ENCODE assay signal across 19 cellular contexts in the genomic region with DNA sequence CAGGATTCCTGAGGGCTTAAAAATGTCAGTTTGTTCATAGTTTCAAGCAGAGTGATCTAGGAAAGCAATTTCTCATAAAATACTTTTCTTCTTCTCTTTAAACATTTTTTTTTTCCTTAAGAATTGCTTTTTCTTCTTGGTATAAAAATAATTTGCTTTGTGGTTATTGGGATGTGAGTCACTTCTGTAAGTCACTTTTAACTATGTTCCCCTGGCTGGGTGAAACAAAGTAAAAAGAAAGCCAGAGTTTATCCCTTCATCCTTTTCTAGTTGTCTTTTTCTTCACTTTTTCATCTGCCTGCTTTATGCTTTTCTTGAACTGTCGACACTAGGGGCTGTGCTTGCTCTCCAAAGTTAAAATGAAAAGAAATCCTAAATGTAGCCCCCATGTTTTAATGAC. TPM values are rescaled to one million over a fixed set of nuclear protein-coding genes. Genes with fewer than 3 reads are reported as not detected.
DNase-seq lines count a peak whose midpoint lies in the region; ATAC-seq and TF ChIP-seq lines count a peak whose summit lies in the region.
"Had no signal": no experiment of that assay in that cellular context is flagged by ENCODE, and none has a peak within 500 bp of the region (broad histone marks: within the 10 kb centered on the region; RNA-seq: fewer than 3 reads in every experiment).

No MANE protein-coding gene starts in this region.

- H3K9ac ChIP-seq in IMR-90 (ENCODE audit: low read depth, low read length): peak overlapping the region; percentile 59; the same call in 1 of the 2 replicates

- peak overlapping the region; percentile 9; the same call in 1 of the 2 replicates for H3K4ac ChIP-seq in IMR-90 (ENCODE audit: low read depth, low read length)

- H3K9me3 ChIP-seq in IMR-90 (ENCODE audit: control insufficient read depth, insufficient read depth, low read length) (no peaks in the 10 kb centered on the region), gastrocnemius medialis (no peaks in the 10 kb centered on the region)
- H3K9me3 ChIP-seq: suprapubic skin had no signal

- H4K20me1 ChIP-seq in IMR-90 (ENCODE audit: insufficient read depth, low read length): peaks cover 10% of the 10 kb centered on the region; the same call in 1 of the 2 replicates

- intact Hi-C loops in IMR-90 (cut with micrococcal nuclease) (no loop called here), gastrocnemius medialis (cut with DNase I; ENCODE audit: low total_unique reads) (no loop called here)

- no peak overlapping the region for H2AFZ ChIP-seq in IMR-90 (replicated peaks; ENCODE audit: low read length, poor library complexity)

- no peaks in the 10 kb centered on the region for H3K27me3 ChIP-seq in IMR-90 (ENCODE audit: control insufficient read depth, insufficient read depth, low read length)
- no peaks in the 10 kb centered on the region for H3K27me3 ChIP-seq in brain microvascular endothelial cell (replicated peaks)
- no peaks in the 10 kb centered on the region for H3K27me3 ChIP-seq in gastrocnemius medialis
- H3K27me3 ChIP-seq: suprapubic skin had no signal

- H3K79me1 ChIP-seq in IMR-90 (ENCODE audit: low read depth in 1 of 2, low read length in 2 of 2): peaks cover 23 to 68% of the 10 kb centered on the region in 2 experiments

- peak overlapping the region; percentile 78 for H2BK5ac ChIP-seq in IMR-90 (ENCODE audit: low read depth, low read length, poor library complexity, severe bottlenecking)

- H2BK20ac ChIP-seq in IMR-90 (ENCODE audit: low read depth, low read length): peak overlapping the region; percentile 5; the same call in 1 of the 2 replicates

- peak overlapping the region; percentile 83 for H3K27ac Mint-ChIP-seq in mesothelial cell of epicardium
- H3K27ac Mint-ChIP-seq: activated B cell treated with CpG ODN at 0.5 μM for 24 hours, immature natural killer cell, nephron had no signal

- ATAC-seq in IMR-90 (ENCODE audit: low read depth) (peak; percentile 31), GM21717 (IDR thresholded peaks at IDR 0.05; ENCODE audit: unreplicated experiment) (no peak), gastrocnemius medialis (no peak)

- peak overlapping the region; percentile 40; the same call in 1 of the 2 replicates for H2BK120ac ChIP-seq in IMR-90 (ENCODE audit: low read depth, low read length)

- H2BK15ac ChIP-seq in IMR-90 (ENCODE audit: low read depth, low read length): no peak overlapping the region

- in situ Hi-C loops in IMR-90 (cut with MboI; ENCODE audit: low sequenced_read_pairs) (no loop called here), brain microvascular endothelial cell (cut with HindIII; ENCODE audit: low pct_ligation_motif_present, low sequenced_read_pairs) (no loop called here), gastrocnemius medialis (cut with MboI; ENCODE audit: low sequenced_read_pairs in 4 of 4) (no loop called here)

- WGBS in IMR-90 (ENCODE audit: extremely low coverage in 2 of 2, insufficient read length in 1 of 2), 2 experiments: no CpG with 5 or more reads among the region's 1 CpG

- H3K27me3 Mint-ChIP-seq in mesothelial cell of epicardium (ENCODE audit: low read depth): no peaks in the 10 kb centered on the region

- H3K27ac ChIP-seq in IMR-90 (ENCODE audit: insufficient read depth, low read length) (peak overlapping the region; percentile 68), brain microvascular endothelial cell (peak overlapping the region; percentile 43), gastrocnemius medialis (no peak overlapping the region)
- H3K27ac ChIP-seq: cardiac muscle cell, suprapubic skin had no signal

- no peak overlapping the region for H3K4me3 Mint-ChIP-seq in mesothelial cell of epicardium
- H3K4me3 Mint-ChIP-seq: activated B cell treated with CpG ODN at 0.5 μM for 24 hours, immature natural killer cell, nephron had no signal

- peaks cover 15% of the 10 kb centered on the region for H3K4me1 ChIP-seq in IMR-90 (ENCODE audit: control insufficient read depth, insufficient read depth, low read length)
- no peaks in the 10 kb centered on the region for H3K4me1 ChIP-seq in gastrocnemius medialis

- peak overlapping the region; percentile 11; the same call in 1 of the 2 replicates for H3K14ac ChIP-seq in IMR-90 (replicated peaks; ENCODE audit: low read depth, low read length)

- peak; percentile 81 for DNase-seq in EH (ENCODE audit: low read depth)
- peak; percentile 71 for DNase-seq in IMR-90
- no peak for DNase-seq in brain microvascular endothelial cell
- no peak for DNase-seq in mesothelial cell of epicardium (ENCODE audit: low spot score in 2 of 2, unreplicated experiment in 2 of 2)
- DNase-seq in NCI-H1092 (lab: John Stamatoyannopoulos, UW): no peak
- DNase-seq in effector CD8-positive, alpha-beta T cell (lab: John Stamatoyannopoulos, UW): no peak
- no peak for DNase-seq in gastrocnemius medialis
- DNase-seq: activated B cell treated with CpG ODN at 0.5 μM for 24 hours; DMS 273 treated with DMSO at 0.1 percent for 48 hours; effector CD4-positive, alpha-beta T cell; immature natural killer cell; NCI-H2029 treated with DMSO at 0.1 percent for 48 hours; NCI-H510A treated with DMSO at 0.1 percent for 48 hours; stimulated activated CD4-positive, alpha-beta T cell treated with anti-CD3 and anti-CD28 coated beads, Interleukin-2, amount 100 ng/mL, for 24 hours; SW 1271 had no signal

- H3K23ac ChIP-seq in IMR-90 (ENCODE audit: low read depth, low read length): no peak overlapping the region

- H3K9me1 ChIP-seq in IMR-90 (ENCODE audit: insufficient read depth, low read length): peaks cover 13% of the 10 kb centered on the region

- no peaks in the 10 kb centered on the region for H3K36me3 Mint-ChIP-seq in mesothelial cell of epicardium
- H3K36me3 Mint-ChIP-seq: immature natural killer cell had no signal

- POLR2A ChIA-PET in IMR-90 (lab: Charles Lee; ENCODE audit: unreplicated experiment): no interaction called here

- H3K4me3 ChIP-seq in IMR-90 (ENCODE audit: insufficient read depth, low read depth, low read length) (peak overlapping the region; percentile 16; the same call in 1 of the 2 replicates), brain microvascular endothelial cell (ENCODE audit: low read depth, low read length) (peak overlapping the region; percentile 9), gastrocnemius medialis (no peak overlapping the region)
- H3K4me3 ChIP-seq: cardiac muscle cell, suprapubic skin had no signal

- H3K36me3 ChIP-seq in IMR-90 (ENCODE audit: control insufficient read depth, insufficient read depth, low read length): peaks cover 4% of the 10 kb centered on the region; the same call in 1 of the 2 replicates
- H3K36me3 ChIP-seq in brain microvascular endothelial cell (replicated peaks): no peaks in the 10 kb centered on the region
- H3K36me3 ChIP-seq in gastrocnemius medialis: no peaks in the 10 kb centered on the region
- H3K36me3 ChIP-seq: cardiac muscle cell, suprapubic skin had no signal

- H3K56ac ChIP-seq in IMR-90 (ENCODE audit: extremely low read depth, insufficient read depth, low read length): peak overlapping the region; percentile 5; the same call in 1 of the 2 replicates

- H4K5ac ChIP-seq in IMR-90 (ENCODE audit: low read depth, low read length): peak overlapping the region; percentile 85

- H3K9me3 Mint-ChIP-seq in mesothelial cell of epicardium: no peaks in the 10 kb centered on the region
- H3K9me3 Mint-ChIP-seq: activated B cell treated with CpG ODN at 0.5 μM for 24 hours, immature natural killer cell, nephron had no signal

- TF ChIP-seq POLR2A in IMR-90 (IDR thresholded peaks at IDR 0.05; ENCODE audit: low read depth, low read length): no peak
- no peak for TF ChIP-seq POLR2A in gastrocnemius medialis (IDR thresholded peaks at IDR 0.05)

- CTCF ChIA-PET in IMR-90 (lab: Yijun Ruan, JAX): interaction anchor here (1.1 to 1.6 kb wide), 2 partner anchors 13 to 25 kb away, joined by 3 read pairs; no protein-coding TSS in a partner anchor

- H3K4me2 ChIP-seq in IMR-90 (ENCODE audit: low read depth, low read length): peak overlapping the region; percentile 98

- no peak for TF ChIP-seq RAD21 in IMR-90 (IDR thresholded peaks at IDR 0.05; ENCODE audit: low read length)

- no TSS peak for BruUV-seq in IMR-90 (replicated peaks; lab: Mats Ljungman, UMichigan)

- H2AK9ac ChIP-seq in IMR-90 (replicated peaks; ENCODE audit: low read depth, low read length, poor library complexity): no peak overlapping the region

- peaks cover 21% of the 10 kb centered on the region for H3K4me1 Mint-ChIP-seq in mesothelial cell of epicardium
- H3K4me1 Mint-ChIP-seq: activated B cell treated with CpG ODN at 0.5 μM for 24 hours, nephron had no signal

- H3K18ac ChIP-seq in IMR-90 (ENCODE audit: low read depth, low read length): peak overlapping the region; percentile 85

- dilution Hi-C loops in IMR-90 (cut with HindIII; ENCODE audit: low sequenced_read_pairs, unreplicated experiment): no loop called here

- H2AK5ac ChIP-seq in IMR-90 (ENCODE audit: low read depth, low read length): no peak overlapping the region

- TF ChIP-seq CTCF in IMR-90 (conservative IDR thresholded peaks at IDR 0.05; ENCODE audit: low read depth, low read length) (no peak), brain microvascular endothelial cell (IDR thresholded peaks at IDR 0.05; ENCODE audit: low read depth, low read length, missing control alignments) (no peak), mesothelial cell of epicardium (IDR thresholded peaks at IDR 0.05; ENCODE audit: unreplicated experiment) (no peak), gastrocnemius medialis (IDR thresholded peaks at IDR 0.05 in 4 of 5, conservative IDR thresholded peaks at IDR 0.05 in 1 of 5) (no peak)

- peak overlapping the region; percentile 4; the same call in 1 of the 2 replicates for H4K91ac ChIP-seq in IMR-90 (ENCODE audit: insufficient read depth, low read depth, low read length)

- 0 out of 4 replicates have a peak overlapping the region, but pooled peaks of 1 of the 2 experiments have one; percentile 2 for H4K8ac ChIP-seq in IMR-90 (ENCODE audit: low read depth in 2 of 2, low read length in 2 of 2)

TF ChIP-seq in IMR-90, 13 proteins besides CTCF, POLR2A, EP300 and RAD21:
- 0 out of 2 replicates have a peak, but pooled peaks have one; percentile 26 for TF ChIP-seq FOS (IDR thresholded peaks at IDR 0.05; ENCODE audit: low read depth, low read length)
- TF ChIP-seq CHD1 (IDR thresholded peaks at IDR 0.05; ENCODE audit: low read depth, low read length): no peak

RNA-seq across cellular contexts. Expression of gene ARSJ, which starts 33.5 kb away (rescaled TPM):
- total RNA-seq in IMR-90 (2012; rRNA removed) (126 and 143 TPM in 2 replicates), mesothelial cell of epicardium (3.1 to 3.8 TPM (median 3.3 TPM) in 3 replicates), gastrocnemius medialis (under 1 TPM; 0.15 to 0.67 (median 0.46) TPM)
- polyA plus RNA-seq in IMR-90 (2012; rRNA removed): 47.7 and 49.0 TPM in 2 replicates
- polyA plus RNA-seq in IMR-90 (2012; cell fraction: cytosol; rRNA removed): 24.2 and 47.1 TPM in 2 replicates
- polyA plus RNA-seq in IMR-90 (2012; cell fraction: nucleus; rRNA removed; ENCODE audit: low replicate concordance): 18.5 and 55.6 TPM in 2 replicates
- total RNA-seq: activated B cell treated with CpG ODN at 0.5 μM for 24 hours had no signal
- polyA plus RNA-seq: cardiac muscle cell had no signal

Comparison
In these comparisons a context has a peak if more than half of its experiments do, and no peak if none do; other contexts are left out.
1. DNase-seq: peak in EH (single experiment) and IMR-90 (single experiment); none in brain microvascular endothelial cell (single experiment), mesothelial cell of epicardium (0 of 2), NCI-H1092 (single experiment), effector CD8-positive, alpha-beta T cell (single experiment) and gastrocnemius medialis (0 of 2).
2. H3K27ac ChIP-seq: peak in IMR-90 (single experiment) and brain microvascular endothelial cell (single experiment); none in gastrocnemius medialis (0 of 4).
3. H3K4me3 ChIP-seq: peak in IMR-90 (single experiment) and brain microvascular endothelial cell (single experiment); none in gastrocnemius medialis (0 of 4).
4. RNA of gene ARSJ, which starts 33.5 kb away (total RNA-seq): 126 to 143 TPM in IMR-90; 3.1 to 3.8 TPM in mesothelial cell of epicardium and 0.15 to 0.67 TPM in gastrocnemius medialis; every median in the first group is over 10 times any median in the second.